Comparison of ENCODE assay signal across 25 cellular contexts in genomic region chr10:1841759-1842158, GRCh38.
DNase-seq lines count a peak whose midpoint lies in the region; ATAC-seq, FAIRE-seq and TF ChIP-seq lines count a peak whose summit lies in the region.
"Had no signal": no experiment of that assay in that cellular context is flagged by ENCODE, and none has a peak within 500 bp of the region (broad histone marks: within the 10 kb centered on the region; RNA-seq: fewer than 3 reads in every experiment).

No MANE protein-coding gene starts in this region.

- no peak for FAIRE-seq in HepG2 (lab: Jason Lieb, UNC)
- peak; percentile 40 for FAIRE-seq in bronchial epithelial cell (lab: Jason Lieb, UNC)
- FAIRE-seq: A549, D721Med, GM12878, GM19239 had no signal

- no peak overlapping the region for H2BK120ac ChIP-seq in neuronal stem cell (ENCODE audit: low read depth, low read length)

- H3K9ac ChIP-seq in HepG2 (ENCODE audit: insufficient read depth, low read depth, low read length) (no peak overlapping the region), neuronal stem cell (ENCODE audit: low read depth, low read length, poor library complexity) (no peak overlapping the region)
- H3K9ac ChIP-seq: BLaER1 treated with 17β-estradiol and CSF1 and Interleukin-3, amounts not matched to agents 10 nM and 100 nM had no signal

- BruUV-seq in HepG2 (replicated peaks; lab: Mats Ljungman, UMichigan), result no TSS peak

- H3K27ac ChIP-seq in HepG2 (ENCODE audit: extremely low read length, insufficient read depth, low read length) (no peak overlapping the region), right lobe of liver (no peak overlapping the region), neuronal stem cell (replicated peaks; ENCODE audit: low read length) (no peak overlapping the region)
- H3K27ac ChIP-seq: A549; BLaER1 treated with 17β-estradiol and CSF1 and Interleukin-3, amounts not matched to agents 10 nM and 100 nM had no signal

- no peak overlapping the region for H2AK5ac ChIP-seq in neuronal stem cell (ENCODE audit: low read depth, low read length)

- CTCF ChIA-PET in HepG2 (lab: Yijun Ruan, JAX; ENCODE audit: low intra/inter-chr PET ratio, low total read pairs), result no interaction called here

- no peak overlapping the region for H3K18ac ChIP-seq in neuronal stem cell (ENCODE audit: low read length)

- in situ Hi-C loops in HepG2 (cut with HindIII; ENCODE audit: extremely low pct_ligation_motif_present, low pct_unique_long_range_greater_than_20kb), result no loop called here

- peak overlapping the region; percentile 45 for H3K23ac ChIP-seq in neuronal stem cell (ENCODE audit: low read depth, low read length, poor library complexity)

- H3K9me3 ChIP-seq in HepG2 (ENCODE audit: low read length) (no peaks in the 10 kb centered on the region), right lobe of liver (no peaks in the 10 kb centered on the region), neuronal stem cell (replicated peaks in 1 of 2; ENCODE audit: control insufficient read depth in 2 of 2, insufficient read depth in 1 of 2, low read depth in 1 of 2, low read length in 2 of 2) (no peaks in the 10 kb centered on the region)
- H3K9me3 ChIP-seq: A549, BE2C had no signal

- no peaks in the 10 kb centered on the region for H4K20me1 ChIP-seq in HepG2 (ENCODE audit: insufficient read depth, low read length)
- H4K20me1 ChIP-seq: BLaER1 treated with 17β-estradiol and CSF1 and Interleukin-3, amounts not matched to agents 10 nM and 100 nM had no signal

- H4K8ac ChIP-seq in neuronal stem cell (ENCODE audit: low read depth, low read length), result no peak overlapping the region

- no peak overlapping the region for H2BK15ac ChIP-seq in neuronal stem cell (ENCODE audit: low read length)

- H3K79me2 ChIP-seq in HepG2 (ENCODE audit: insufficient read depth, low read length), result no peaks in the 10 kb centered on the region

- H3K4me3 ChIP-seq in HepG2 (replicated peaks in 1 of 3; ENCODE audit: insufficient read depth in 1 of 3, low read depth in 2 of 3, low read length in 3 of 3) (no peak overlapping the region), right lobe of liver (no peak overlapping the region), bronchial epithelial cell (ENCODE audit: low read depth, low read length) (no peak overlapping the region), neuronal stem cell (ENCODE audit: low read length in 2 of 2) (no peak overlapping the region)
- H3K4me3 ChIP-seq: A549; BLaER1 treated with 17β-estradiol and CSF1 and Interleukin-3, amounts not matched to agents 10 nM and 100 nM; GM12878; GM23338 had no signal

- no peak for TF ChIP-seq EP300 in HepG2 (IDR thresholded peaks at IDR 0.05; ENCODE audit: low read depth in 2 of 2, low read length in 2 of 2)
- no peak for TF ChIP-seq EP300 in HepG2 (CRISPR knock-in tag; IDR thresholded peaks at IDR 0.05; ENCODE audit: borderline replicate concordance)

- no peaks in the 10 kb centered on the region for H3K36me3 ChIP-seq in HepG2 (replicated peaks in 1 of 2; ENCODE audit: control insufficient read depth in 1 of 2, insufficient read depth in 2 of 2, low read length in 2 of 2)
- H3K36me3 ChIP-seq in right lobe of liver, result no peaks in the 10 kb centered on the region
- no peaks in the 10 kb centered on the region for H3K36me3 ChIP-seq in bronchial epithelial cell (ENCODE audit: control insufficient read depth, insufficient read depth, low read length)
- H3K36me3 ChIP-seq in neuronal stem cell (replicated peaks in 1 of 2; ENCODE audit: control insufficient read depth in 2 of 2, insufficient read depth in 2 of 2, low read length in 2 of 2), result no peaks in the 10 kb centered on the region
- H3K36me3 ChIP-seq: BE2C; BLaER1 treated with 17β-estradiol and CSF1 and Interleukin-3, amounts not matched to agents 10 nM and 100 nM had no signal

- H3K4me1 ChIP-seq in HepG2 (ENCODE audit: insufficient read depth, low read length) (no peaks in the 10 kb centered on the region), right lobe of liver (no peaks in the 10 kb centered on the region), neuronal stem cell (ENCODE audit: control insufficient read depth in 2 of 2, insufficient read depth in 1 of 2, low read depth in 1 of 2, low read length in 2 of 2) (no peaks in the 10 kb centered on the region)
- H3K4me1 ChIP-seq: A549; BE2C; BLaER1 treated with 17β-estradiol and CSF1 and Interleukin-3, amounts not matched to agents 10 nM and 100 nM had no signal

- TF ChIP-seq POLR2A in HepG2 (IDR thresholded peaks at IDR 0.05; ENCODE audit: insufficient read depth in 1 of 2, low read depth in 2 of 2, low read length in 2 of 2) (no peak), right lobe of liver (IDR thresholded peaks at IDR 0.05) (no peak)

- H2AFZ ChIP-seq in HepG2 (ENCODE audit: low read length), result no peak overlapping the region
- H2AFZ ChIP-seq in neuronal stem cell (ENCODE audit: low read length), result no peak overlapping the region
- H2AFZ ChIP-seq: GM23338 had no signal

- 7% methylated on average over 3 of the region's 3 CpGs for WGBS in HepG2 (ENCODE audit: low lambda C conversion rate)
- WGBS in right lobe of liver (ENCODE audit: insufficient coverage, low coverage, low lambda C conversion rate, missing lambda C conversion rate), result 70% methylated on average over 2 of the region's 3 CpGs
- no CpG with 5 or more reads among the region's 3 CpGs for WGBS in neuronal stem cell (ENCODE audit: extremely low coverage in 2 of 2, insufficient read length in 2 of 2, insufficient replicate concordance in 1 of 2), 2 donors

- no peak overlapping the region for H4K91ac ChIP-seq in neuronal stem cell (ENCODE audit: low read depth, low read length, poor library complexity)

- no peak overlapping the region for H3K4ac ChIP-seq in neuronal stem cell (ENCODE audit: low read length)

- H3K14ac ChIP-seq in neuronal stem cell (ENCODE audit: low read length), result no peak overlapping the region

- H3K4me2 ChIP-seq in HepG2 (ENCODE audit: low read depth, low read length), result no peak overlapping the region
- no peak overlapping the region for H3K4me2 ChIP-seq in neuronal stem cell (ENCODE audit: insufficient read depth, low read length, poor library complexity, severe bottlenecking)
- H3K4me2 ChIP-seq: A549; BLaER1 treated with 17β-estradiol and CSF1 and Interleukin-3, amounts not matched to agents 10 nM and 100 nM; GM23338 had no signal

- no peak overlapping the region for H2BK12ac ChIP-seq in neuronal stem cell (ENCODE audit: low read length)

- H3K79me1 ChIP-seq in neuronal stem cell (ENCODE audit: low read depth, low read length), result no peaks in the 10 kb centered on the region

- TF ChIP-seq CTCF in HepG2 (CRISPR knock-in tag; IDR thresholded peaks at IDR 0.05) (no peak), right lobe of liver (IDR thresholded peaks at IDR 0.05) (no peak), bronchial epithelial cell (IDR thresholded peaks at IDR 0.05; ENCODE audit: insufficient read depth, low read length, severe bottlenecking) (no peak)

- H3K27me3 ChIP-seq in HepG2 (ENCODE audit: control insufficient read depth in 1 of 2, insufficient read depth in 2 of 2, low read length in 2 of 2) (no peaks in the 10 kb centered on the region), right lobe of liver (no peaks in the 10 kb centered on the region), bronchial epithelial cell (ENCODE audit: control insufficient read depth, insufficient read depth, low read length) (no peaks in the 10 kb centered on the region), neuronal stem cell (ENCODE audit: control insufficient read depth in 3 of 3, insufficient read depth in 3 of 3, low read depth in 1 of 3, low read length in 3 of 3) (peaks cover 0 to 2% (median 0%) of the 10 kb centered on the region in 3 experiments)
- H3K27me3 ChIP-seq: BE2C; BLaER1 treated with 17β-estradiol and CSF1 and Interleukin-3, amounts not matched to agents 10 nM and 100 nM had no signal

- intact Hi-C loops in HepG2 (cut with micrococcal nuclease; ENCODE audit: unreplicated experiment) (no loop called here), right lobe of liver (cut with DNase I) (no loop called here)

- DNase-seq in HepG2 (ENCODE audit: low spot score), result no peak
- no peak for DNase-seq in right lobe of liver
- DNase-seq in bronchial epithelial cell (ENCODE audit: low read depth), result no peak
- no peak for DNase-seq in neuronal stem cell (ENCODE audit: low spot score)
- no peak for DNase-seq in NCI-H82 (lab: John Stamatoyannopoulos, UW)
- DNase-seq: 8988T; ACHN; AML-193; BE2C; CD4-positive, alpha-beta T cell; CD8-positive, alpha-beta memory T cell; DMS 273 treated with DMSO at 0.1 percent for 48 hours; DMS79; EL; GDM1; H9; HFFc6 had no signal

- ATAC-seq in HepG2 (no peak), right lobe of liver (no peak), HG03280 (IDR thresholded peaks at IDR 0.05; ENCODE audit: unreplicated experiment) (no peak)
- ATAC-seq: A549, GM12878, GM23338, HCT116 had no signal

- TF ChIP-seq RAD21 in HepG2 (CRISPR knock-in tag; IDR thresholded peaks at IDR 0.05), result no peak

- no peak overlapping the region for H2BK5ac ChIP-seq in neuronal stem cell (ENCODE audit: low read length)

- POLR2A ChIA-PET in HepG2 (lab: Yijun Ruan, JAX), result no interaction called here

TF ChIP-seq in HepG2, 621 proteins besides CTCF, POLR2A, EP300 and RAD21:
- TF ChIP-seq ATRX (CRISPR knock-in tag; IDR thresholded peaks at IDR 0.05; ENCODE audit: borderline replicate concordance), result no peak
- TF ChIP-seq CHD2 (IDR thresholded peaks at IDR 0.05; ENCODE audit: low read depth, low read length), result no peak
- no peak for TF ChIP-seq CBX1 (IDR thresholded peaks at IDR 0.05; ENCODE audit: low read depth)
- peak; percentile 95 for TF ChIP-seq MNT (IDR thresholded peaks at IDR 0.05)
- TF ChIP-seq ZNF891 (CRISPR knock-in tag; IDR thresholded peaks at IDR 0.05), result no peak
